Comparison of ENCODE assay signal across 21 cellular contexts in the genomic region with DNA sequence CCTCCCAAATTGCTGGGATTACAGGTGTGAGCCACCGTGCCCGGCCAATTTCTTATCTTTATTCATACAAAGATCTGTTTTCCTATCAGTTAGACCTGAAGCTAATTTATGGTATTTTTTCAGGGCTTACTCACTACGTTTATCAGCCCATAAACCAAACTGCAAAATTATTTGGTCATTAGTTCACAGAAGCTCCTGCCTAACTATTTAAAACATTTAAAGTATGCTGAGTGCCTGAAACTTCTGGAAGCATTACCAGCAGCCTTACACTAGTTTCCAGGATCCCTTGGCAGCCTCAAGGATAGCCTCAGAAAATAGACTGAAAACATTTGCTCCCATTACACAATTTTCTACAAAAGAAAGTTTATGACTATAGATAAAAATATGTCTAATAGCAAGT.
A peak's percentile ranks its signal among the peaks of the same experiment; 100 is the strongest.
DNase-seq lines count a peak whose midpoint lies in the region; ATAC-seq and TF ChIP-seq lines count a peak whose summit lies in the region.
"Had no signal": no experiment of that assay in that cellular context is flagged by ENCODE, and none has a peak within 500 bp of the region (broad histone marks: within the 10 kb centered on the region; RNA-seq: fewer than 3 reads in every experiment).

No MANE protein-coding gene starts in this region.

- CTCF ChIA-PET in GM10248 (lab: Yijun Ruan, JAX): interaction anchor here (1.0 kb wide), 1 partner anchor 9 kb away, joined by 3 read pairs; no protein-coding TSS in a partner anchor

- TF ChIP-seq CTCF in fibroblast of mammary gland (conservative IDR thresholded peaks at IDR 0.05; ENCODE audit: control insufficient read depth, insufficient read depth, low read depth, low read length) (no peak), GM10248 (IDR thresholded peaks at IDR 0.05; ENCODE audit: control extremely low read depth, extremely low read depth, low read depth, missing control alignments) (no peak)

- H3K4me3 ChIP-seq in fibroblast of mammary gland (ENCODE audit: control insufficient read depth, low read depth, low read length): no peak overlapping the region
- H3K4me3 ChIP-seq: ascending aorta, GM12878, heart left ventricle, Peyer's patch, psoas muscle, skin epidermis, suprapubic skin had no signal

- ATAC-seq in HG03135 (IDR thresholded peaks at IDR 0.05; ENCODE audit: unreplicated experiment): no peak
- ATAC-seq: GM12878; heart left ventricle; psoas muscle; stimulated activated effector memory CD8-positive, alpha-beta T cell treated with anti-CD3 and anti-CD28 coated beads, Interleukin-12 subunit alpha, Interleukin-12 subunit beta, amount 100 ng/mL, for 72 hours; T-helper 17 cell had no signal

- peak; percentile 83 for DNase-seq in A172 (ENCODE audit: low spot score)
- DNase-seq in NCI-H226: peak; percentile 95
- peak; percentile 40 for DNase-seq in fibroblast of mammary gland (ENCODE audit: low read depth)
- DNase-seq in myocyte (ENCODE audit: low read depth): peak; percentile 39
- no peak for DNase-seq in RPMI8226
- no peak for DNase-seq in GM10248 (ENCODE audit: extremely low spot score)
- no peak for DNase-seq in mesenteric fat pad (ENCODE audit: low spot score)
- DNase-seq: activated CD4-positive, alpha-beta T cell treated with anti-CD3 and anti-CD28 coated beads, Interleukin-2, amount 10 ng/mL, durations not matched to agents 24 days and 14 days; heart left ventricle; NCI-H1417; NCI-H510A; Peyer's patch; psoas muscle; stimulated activated CD4-positive, alpha-beta T cell treated with anti-CD3 and anti-CD28 coated beads, Interleukin-2, amount 100 ng/mL, for 24 hours; T-helper 17 cell had no signal

- POLR2A ChIA-PET in GM10248 (lab: Yijun Ruan, JAX): no interaction called here

Comparison
In these comparisons a context has a peak if more than half of its experiments do, and no peak if none do; other contexts are left out.
1. DNase-seq: peak in A172 (single experiment), NCI-H226 (single experiment), fibroblast of mammary gland (single experiment) and myocyte (single experiment); none in RPMI8226 (single experiment), GM10248 (single experiment) and mesenteric fat pad (single experiment).